Comparison of ENCODE assay signal across 8 cellular contexts in genomic region chr20:5100684-5101347, GRCh38. TPM values are rescaled to one million over a fixed set of nuclear protein-coding genes. Genes with fewer than 3 reads are reported as not detected.
A peak's percentile ranks its signal among the peaks of the same experiment; 100 is the strongest.
DNase-seq lines count a peak whose midpoint lies in the region; ATAC-seq and TF ChIP-seq lines count a peak whose summit lies in the region.

No MANE protein-coding gene starts in this region.

- intact Hi-C loops in right cardiac atrium (cut with DNase I) (loop anchor here in 1 of 4 donors (10.0 kb wide), 1 partner anchor 146 kb away; no protein-coding TSS in a partner anchor), gastrocnemius medialis (cut with DNase I; ENCODE audit: low total_unique reads) (no loop called here)

- TF ChIP-seq CTCF in 22Rv1 (IDR thresholded peaks at IDR 0.05) (peak; percentile 94), GM13977 (IDR thresholded peaks at IDR 0.05; ENCODE audit: extremely low read depth, insufficient read depth, missing control alignments) (peak; percentile 81), gastrocnemius medialis (IDR thresholded peaks at IDR 0.05 in 4 of 5, conservative IDR thresholded peaks at IDR 0.05 in 1 of 5) (peak; percentile 74 to 90 (median 83))

- no peak overlapping the region for H3K4me3 ChIP-seq in right cardiac atrium (ENCODE audit: low read length)
- no peak overlapping the region for H3K4me3 ChIP-seq in gastrocnemius medialis

- in situ Hi-C loops in GM13977 (cut with MboI; ENCODE audit: low pct_unique_long_range_greater_than_20kb, low sequenced_read_pairs, unreplicated experiment) (no loop called here), gastrocnemius medialis (cut with MboI; ENCODE audit: low sequenced_read_pairs in 4 of 4) (no loop called here)

- H3K9me3 ChIP-seq in right cardiac atrium (ENCODE audit: control insufficient read depth, low read length) (no peaks in the 10 kb centered on the region), gastrocnemius medialis (no peaks in the 10 kb centered on the region)

- H3K4me1 ChIP-seq in right cardiac atrium (ENCODE audit: control insufficient read depth, insufficient read depth, low read length) (no peaks in the 10 kb centered on the region), gastrocnemius medialis (no peaks in the 10 kb centered on the region)

- H3K36me3 ChIP-seq in gastrocnemius medialis: peaks cover 5 to 75% of the 10 kb centered on the region in 2 donors

- 11% methylated on average over 9 of the region's 9 CpGs for WGBS in right cardiac atrium

- ATAC-seq in right cardiac atrium: peak; percentile 80 to 81
- peak; percentile 45 to 68 for ATAC-seq in gastrocnemius medialis
- no peak for ATAC-seq in GM21360 (IDR thresholded peaks at IDR 0.05; ENCODE audit: unreplicated experiment)

- H3K27me3 ChIP-seq in right cardiac atrium (ENCODE audit: control insufficient read depth, insufficient read depth) (no peaks in the 10 kb centered on the region), gastrocnemius medialis (no peaks in the 10 kb centered on the region)

- no peak for TF ChIP-seq POLR2A in gastrocnemius medialis (IDR thresholded peaks at IDR 0.05)

- no peak overlapping the region for H3K27ac ChIP-seq in 22Rv1
- H3K27ac ChIP-seq in right cardiac atrium (ENCODE audit: low read length): no peak overlapping the region
- H3K27ac ChIP-seq in gastrocnemius medialis: no peak overlapping the region

- DNase-seq in GM13977 (ENCODE audit: low spot score): peak; percentile 71
- DNase-seq in NCI-H1048 (lab: John Stamatoyannopoulos, UW): peak; percentile 38
- peak; percentile 47 to 67 (median 56) for DNase-seq in T-helper 2 cell
- peak; percentile 25 for DNase-seq in amniotic stem cell (lab: John Stamatoyannopoulos, UW)
- DNase-seq in right cardiac atrium: peak; percentile 69 to 91 (median 85)
- DNase-seq in gastrocnemius medialis: peak in 1 of 2 donors; percentile 54

RNA-seq across cellular contexts. Expression of gene TMEM230, which starts 12.1 kb away (rescaled TPM):
- 100 to 1,000 TPM in 3 of 4 donors, 10 to 100 TPM in 1; 98.7 to 116 (median 110) TPM for total RNA-seq in right cardiac atrium
- 178 TPM for polyA plus RNA-seq in right cardiac atrium
- 10 to 100 TPM; 59.6 to 87.5 (median 76.3) TPM for total RNA-seq in gastrocnemius medialis

RNA-seq across cellular contexts. Expression of gene PCNA, which starts 18.9 kb away (rescaled TPM):
- total RNA-seq in right cardiac atrium (10 to 100 TPM; 19.4 to 36.8 (median 25.7) TPM), gastrocnemius medialis (10 to 100 TPM; 19.1 to 40.0 (median 25.4) TPM)
- 41.4 TPM for polyA plus RNA-seq in right cardiac atrium

RNA-seq across cellular contexts. Expression of gene CDS2, which starts 26.0 kb away (rescaled TPM):
- total RNA-seq in right cardiac atrium: 10 to 100 TPM; 79.4 to 98.6 (median 88.2) TPM
- 29.1 TPM for polyA plus RNA-seq in right cardiac atrium
- 10 to 100 TPM in 3 of 4 donors, 1 to 10 TPM in 1; 9.0 to 18.5 (median 14.5) TPM for total RNA-seq in gastrocnemius medialis

Comparison
In these comparisons a context has a peak if more than half of its experiments do, and no peak if none do; other contexts are left out.
1. RNA of gene CDS2, which starts 26.0 kb away (total RNA-seq): 79.4 to 98.6 TPM in right cardiac atrium; 9.0 to 18.5 TPM in gastrocnemius medialis; every median in the first group is over 4 times any median in the second.
2. Peak in every context shown above with its lines, with median percentiles within 50 percentile points of each other: CTCF ChIP-seq.